In genomic region chr9:133143639-133144141, GRCh38 we compare ENCODE assay signal across 9 cellular contexts. TPM values are rescaled to one million over a fixed set of nuclear protein-coding genes. Genes with fewer than 3 reads are reported as not detected.
DNase-seq lines count a peak whose midpoint lies in the region; ATAC-seq, FAIRE-seq and TF ChIP-seq lines count a peak whose summit lies in the region.
"Had no signal": no experiment of that assay in that cellular context is flagged by ENCODE, and none has a peak within 500 bp of the region (broad histone marks: within the 10 kb centered on the region; RNA-seq: fewer than 3 reads in every experiment).

No MANE protein-coding gene starts in this region.

- no peak for TF ChIP-seq RAD21 in SK-N-SH (IDR thresholded peaks at IDR 0.05; ENCODE audit: low read length)

- H3K4me3 ChIP-seq in SK-N-SH (ENCODE audit: low read depth in 2 of 2, low read length in 1 of 2) (no peak overlapping the region; a peak in 1 of 4 replicates), keratinocyte (ENCODE audit: control insufficient read depth in 2 of 3, extremely low read depth in 1 of 3, insufficient read depth in 2 of 3, low read depth in 1 of 3, low read length in 3 of 3) (no peak overlapping the region)

- no peak for TF ChIP-seq POLR2A in GM12891 (IDR thresholded peaks at IDR 0.05; ENCODE audit: low read depth, low read length)

- CTCF ChIA-PET in SK-N-SH (lab: Yijun Ruan, JAX) (interaction anchor here (0.5 to 11.6 kb wide), 32 partner anchors 9 to 210 kb away, joined by 3 to 810 read pairs (median 5); partner anchors contain the start of genes CEL, GFI1B, GTF3C5 and RALGDS), activated B cell treated with CpG ODN at 0.5 μM for 24 hours (lab: Charles Lee) (interaction anchor here (0.6 to 8.5 kb wide), 23 partner anchors 8 to 335 kb away, joined by 3 to 369 read pairs (median 5); partner anchors contain the start of genes GBGT1, GFI1B, GTF3C5 and RALGDS)

- no peaks in the 10 kb centered on the region for H3K9me3 Mint-ChIP-seq in activated B cell treated with CpG ODN at 0.5 μM for 24 hours
- no peaks in the 10 kb centered on the region for H3K9me3 Mint-ChIP-seq in stimulated activated naive CD8-positive, alpha-beta T cell treated with anti-CD3 and anti-CD28 coated beads, Interleukin-15, amount 100 ng/mL, for 72 hours

- peak overlapping the region; percentile 80 for H3K4me3 Mint-ChIP-seq in activated B cell treated with CpG ODN at 0.5 μM for 24 hours
- H3K4me3 Mint-ChIP-seq in stimulated activated naive CD8-positive, alpha-beta T cell treated with anti-CD3 and anti-CD28 coated beads, Interleukin-15, amount 100 ng/mL, for 72 hours: peak overlapping the region; percentile 85 to 87

- peaks cover 63% of the 10 kb centered on the region for H3K4me1 Mint-ChIP-seq in activated B cell treated with CpG ODN at 0.5 μM for 24 hours
- peaks cover 89% of the 10 kb centered on the region for H3K4me1 Mint-ChIP-seq in stimulated activated naive CD8-positive, alpha-beta T cell treated with anti-CD3 and anti-CD28 coated beads, Interleukin-15, amount 100 ng/mL, for 72 hours

- H3K27ac ChIP-seq in SK-N-SH (ENCODE audit: low read depth in 2 of 2, low read length in 1 of 2): peak overlapping the region in 1 of 2 experiments; percentile 58; a peak in 2 of 4 replicates
- no peak overlapping the region for H3K27ac ChIP-seq in keratinocyte (ENCODE audit: control insufficient read depth, insufficient read depth, low read length)
- H3K27ac ChIP-seq: 22Rv1 had no signal

- H3K79me2 ChIP-seq in SK-N-SH (ENCODE audit: insufficient read depth) (peaks cover 46% of the 10 kb centered on the region; the same call in 1 of the 2 replicates), keratinocyte (ENCODE audit: control insufficient read depth, insufficient read depth, low read length) (peaks cover 50% of the 10 kb centered on the region)

- H3K9me2 ChIP-seq in SK-N-SH: no peaks in the 10 kb centered on the region

- H2AFZ ChIP-seq in SK-N-SH (ENCODE audit: low read depth): no peak overlapping the region
- no peak overlapping the region for H2AFZ ChIP-seq in keratinocyte (ENCODE audit: control insufficient read depth, low read length)

- no peaks in the 10 kb centered on the region for H3K9me1 ChIP-seq in keratinocyte (ENCODE audit: control insufficient read depth, extremely low read depth, insufficient read depth, low read length)

- peaks cover 74% of the 10 kb centered on the region for H4K20me1 ChIP-seq in SK-N-SH (ENCODE audit: insufficient read depth)
- peaks cover 46% of the 10 kb centered on the region for H4K20me1 ChIP-seq in keratinocyte (ENCODE audit: control insufficient read depth, extremely low read depth, insufficient read depth, low read length)

- TF ChIP-seq CTCF in SK-N-SH (IDR thresholded peaks at IDR 0.05) (no peak), activated B cell treated with CpG ODN at 0.5 μM for 24 hours (IDR thresholded peaks at IDR 0.05) (no peak), keratinocyte (optimal IDR thresholded peaks at IDR 0.05 in 1 of 3, IDR thresholded peaks at IDR 0.05 in 1 of 3, conservative IDR thresholded peaks at IDR 0.05 in 1 of 3; ENCODE audit: extremely low read depth in 1 of 3, insufficient read depth in 2 of 3, low read length in 3 of 3) (no peak)

- no peaks in the 10 kb centered on the region for H3K9me3 ChIP-seq in SK-N-SH
- H3K9me3 ChIP-seq in keratinocyte (ENCODE audit: control insufficient read depth, low read depth, low read length): no peaks in the 10 kb centered on the region

- no peak for ATAC-seq in SK-N-SH treated with all-trans-retinoic acid at 6 μM for 48 hours
- no peak for ATAC-seq in activated B cell treated with CpG ODN at 0.5 μM for 24 hours (ENCODE audit: low read depth)
- no peak for ATAC-seq in stimulated activated naive CD8-positive, alpha-beta T cell treated with anti-CD3 and anti-CD28 coated beads, Interleukin-15, amount 100 ng/mL, for 72 hours

- POLR2A ChIA-PET in SK-N-SH (lab: Yijun Ruan, JAX): interaction anchor here (1.0 to 3.0 kb wide), 7 partner anchors 10 to 113 kb away, joined by 3 to 21 read pairs (median 7); partner anchors contain the start of gene GTF3C5
- POLR2A ChIA-PET in activated B cell treated with CpG ODN at 0.5 μM for 24 hours (lab: Charles Lee): interaction anchor here (0.9 to 7.9 kb wide), 10 partner anchors 8 to 113 kb away, joined by 4 to 89 read pairs (median 6); partner anchors contain the start of gene GTF3C5

- DNase-seq in SK-N-SH (no peak), activated B cell treated with CpG ODN at 0.5 μM for 24 hours (no peak), keratinocyte (ENCODE audit: low read depth, low spot score) (no peak), SW480 (ENCODE audit: low spot score) (no peak), GM12891 (ENCODE audit: insufficient read length, low spot score) (no peak), DMS153 (lab: John Stamatoyannopoulos, UW) (no peak)
- DNase-seq in stimulated activated naive CD8-positive, alpha-beta T cell treated with anti-CD3 and anti-CD28 coated beads, Interleukin-15, amount 100 ng/mL, for 72 hours: no peak

- TF ChIP-seq EP300 in SK-N-SH (IDR thresholded peaks at IDR 0.05; ENCODE audit: borderline replicate concordance in 1 of 2, low read depth in 1 of 2, low read length in 1 of 2): no peak

- H3K4me2 ChIP-seq in SK-N-SH (peak overlapping the region; percentile 72; the same call in 1 of the 2 replicates), keratinocyte (ENCODE audit: control insufficient read depth, extremely low read depth, insufficient read depth, low read depth, low read length) (peak overlapping the region; percentile 77)

- dilution Hi-C loops in keratinocyte (cut with MboI; ENCODE audit: extremely low pct_ligation_motif_present, low sequenced_read_pairs): no loop called here

- WGBS in SK-N-SH (ENCODE audit: low lambda C conversion rate): 94% methylated on average over 13 of the region's 13 CpGs

- H3K4me1 ChIP-seq in SK-N-SH (ENCODE audit: control insufficient read depth in 1 of 2, insufficient read depth in 2 of 2, low read depth in 1 of 2, low read length in 1 of 2) (peaks cover 0 to 70% of the 10 kb centered on the region in 2 experiments; a peak in 3 of 4 replicates), keratinocyte (ENCODE audit: control insufficient read depth, extremely low read depth, insufficient read depth, low read length) (peaks cover 22% of the 10 kb centered on the region)

- H3K27ac Mint-ChIP-seq in activated B cell treated with CpG ODN at 0.5 μM for 24 hours: peak overlapping the region; percentile 86
- peak overlapping the region; percentile 92 to 95 for H3K27ac Mint-ChIP-seq in stimulated activated naive CD8-positive, alpha-beta T cell treated with anti-CD3 and anti-CD28 coated beads, Interleukin-15, amount 100 ng/mL, for 72 hours

- FAIRE-seq in keratinocyte (lab: Jason Lieb, UNC) (no peak), GM12891 (lab: Jason Lieb, UNC) (no peak)

- H3K9ac ChIP-seq in SK-N-SH: no peak overlapping the region
- H3K9ac ChIP-seq in keratinocyte (ENCODE audit: control insufficient read depth, extremely low read depth, insufficient read depth, low read length): peak overlapping the region; percentile 52

- no peaks in the 10 kb centered on the region for H3K27me3 Mint-ChIP-seq in activated B cell treated with CpG ODN at 0.5 μM for 24 hours
- H3K27me3 Mint-ChIP-seq in stimulated activated naive CD8-positive, alpha-beta T cell treated with anti-CD3 and anti-CD28 coated beads, Interleukin-15, amount 100 ng/mL, for 72 hours: no peaks in the 10 kb centered on the region

- peaks cover 9% of the 10 kb centered on the region for H3F3A ChIP-seq in SK-N-SH (replicated peaks; ENCODE audit: insufficient read depth)

- intact Hi-C loops in activated B cell treated with CpG ODN at 0.5 μM for 24 hours (cut with micrococcal nuclease): loop anchor here (1.0 kb wide), 5 partner anchors 10 to 113 kb away; partner anchors contain the start of genes GTF3C5 and RALGDS

- H3K36me3 ChIP-seq in SK-N-SH (replicated peaks in 1 of 2; ENCODE audit: control insufficient read depth in 1 of 2, insufficient read depth in 2 of 2, low read length in 1 of 2) (peaks cover 0 to 2% of the 10 kb centered on the region in 2 experiments), keratinocyte (ENCODE audit: control insufficient read depth in 2 of 2, extremely low read depth in 1 of 2, insufficient read depth in 2 of 2, low read length in 2 of 2) (peaks cover 0 to 8% of the 10 kb centered on the region in 2 experiments)

- H3K36me3 Mint-ChIP-seq in activated B cell treated with CpG ODN at 0.5 μM for 24 hours (ENCODE audit: low read depth): no peaks in the 10 kb centered on the region

- no peaks in the 10 kb centered on the region for H3K27me3 ChIP-seq in SK-N-SH (ENCODE audit: insufficient read depth)
- H3K27me3 ChIP-seq in keratinocyte (ENCODE audit: control insufficient read depth, extremely low read depth, insufficient read depth, low read length): no peaks in the 10 kb centered on the region

TF ChIP-seq in GM12891, 5 proteins besides CTCF, POLR2A, EP300 and RAD21 (continues in another document):
- no peak for TF ChIP-seq POLR2AphosphoS5 (IDR thresholded peaks at IDR 0.05; ENCODE audit: low read depth, low read length)

RNA-seq across cellular contexts. Expression of gene GBGT1, which starts 20.0 kb away (rescaled TPM):
- polyA plus RNA-seq in SK-N-SH (2012; rRNA removed): 0.45 and 0.51 TPM in 2 replicates
- polyA plus RNA-seq in SK-N-SH (2012; cell fraction: cytosol; rRNA removed): 0.22 and 0.30 TPM in 2 replicates
- 1.1 and 1.7 TPM in 2 replicates for polyA plus RNA-seq in SK-N-SH (2012; cell fraction: nucleus; rRNA removed)
- 42.2 and 49.5 TPM in 2 replicates for total RNA-seq in activated B cell treated with CpG ODN at 0.5 μM for 24 hours
- 0.42 to 0.74 TPM (median 0.54 TPM) in 3 replicates for polyA plus RNA-seq in keratinocyte
- polyA plus RNA-seq in keratinocyte (2011; ENCODE audit: low read depth): not detected
- 0.17 and 0.48 TPM in 2 replicates for polyA plus RNA-seq in keratinocyte (2011; cell fraction: cytosol; rRNA removed)
- polyA plus RNA-seq in keratinocyte (2011; cell fraction: nucleus; rRNA removed): 0.87 and 1.1 TPM in 2 replicates
- 0.25 and 0.72 TPM in 2 replicates for polyA plus RNA-seq in keratinocyte (2012; ENCODE audit: low replicate concordance)
- polyA minus RNA-seq in keratinocyte: 0.40 to 1.6 TPM (median 0.77 TPM) in 3 replicates
- not detected for polyA minus RNA-seq in keratinocyte (2011; cell fraction: cytosol; rRNA and poly(A)+ RNA removed)
- 0.95 and 1.1 TPM in 2 replicates for polyA minus RNA-seq in keratinocyte (2011; cell fraction: nucleus; rRNA and poly(A)+ RNA removed)
- 1.2 TPM for polyA plus RNA-seq in GM12891 (2012; ENCODE audit: low read depth, missing spikeins)

RNA-seq across cellular contexts. Expression of gene RALGDS, which starts 22.6 kb away (rescaled TPM):
- polyA plus RNA-seq in SK-N-SH (2012; rRNA removed) (64.1 and 64.7 TPM in 2 replicates), keratinocyte (22.6 to 38.0 TPM (median 27.2 TPM) in 3 replicates)
- polyA plus RNA-seq in SK-N-SH (2012; cell fraction: cytosol; rRNA removed): 29.8 and 47.9 TPM in 2 replicates
- polyA plus RNA-seq in SK-N-SH (2012; cell fraction: nucleus; rRNA removed): 152 and 169 TPM in 2 replicates
- 21.2 and 29.2 TPM in 2 replicates for total RNA-seq in activated B cell treated with CpG ODN at 0.5 μM for 24 hours
- 22.2 TPM for polyA plus RNA-seq in keratinocyte (2011; ENCODE audit: low read depth)
- polyA plus RNA-seq in keratinocyte (2011; cell fraction: cytosol; rRNA removed): 20.4 and 31.3 TPM in 2 replicates
- 73.4 and 91.6 TPM in 2 replicates for polyA plus RNA-seq in keratinocyte (2011; cell fraction: nucleus; rRNA removed)
- 15.5 and 19.3 TPM in 2 replicates for polyA plus RNA-seq in keratinocyte (2012; ENCODE audit: low replicate concordance)
- 20.9 to 29.4 TPM (median 25.9 TPM) in 3 replicates for polyA minus RNA-seq in keratinocyte
- 19.8 TPM for polyA minus RNA-seq in keratinocyte (2011; cell fraction: cytosol; rRNA and poly(A)+ RNA removed)
- 17.3 and 24.7 TPM in 2 replicates for polyA minus RNA-seq in keratinocyte (2011; cell fraction: nucleus; rRNA and poly(A)+ RNA removed)
- 27.7 TPM for polyA plus RNA-seq in GM12891 (2012; ENCODE audit: low read depth, missing spikeins)
